ENCODE assay signal across 15 cellular contexts in genomic region chr4:166014411-166014810, GRCh38.
"Had no signal": no experiment of that assay in that cellular context is flagged by ENCODE, and none has a peak within 500 bp of the region (broad histone marks: within the 10 kb centered on the region; RNA-seq: fewer than 3 reads in every experiment).

No MANE protein-coding gene starts in this region.

- H3K36me3 ChIP-seq: upper lobe of left lung had no signal

- ATAC-seq: left lobe of liver, sciatic nerve had no signal

- DNase-seq: activated B cell treated with CpG ODN at 0.5 μM for 24 hours; activated CD4-positive, alpha-beta T cell treated with anti-CD3 and anti-CD28 coated beads, Interleukin-2, amount 10 ng/mL, durations not matched to agents 7 days and 5 days; activated CD8-positive, alpha-beta memory T cell treated with anti-CD3 and anti-CD28 coated beads for 24 hours; activated naive CD4-positive, alpha-beta T cell treated with Interleukin-2 at 50 U/mL for 16 hours; cortex of kidney; effector CD8-positive, alpha-beta T cell; erythroblast; immature natural killer cell; occipital lobe; stimulated activated CD4-positive, alpha-beta T cell treated with anti-CD3 and anti-CD28 coated beads, Interleukin-2, amount 100 ng/mL, for 48 hours; stimulated activated naive CD4-positive, alpha-beta T cell treated with Interleukin-2 at 50 U/mL for 16 hours; T-helper 1 cell; upper lobe of left lung had no signal

- H3K4me3 ChIP-seq: upper lobe of left lung had no signal

- H3K27me3 ChIP-seq: upper lobe of left lung had no signal

- H3K27ac ChIP-seq: upper lobe of left lung had no signal

- H3K4me1 ChIP-seq: upper lobe of left lung had no signal
